19 cellular contexts compared by ENCODE assay signal in genomic region chr1:145778146-145778540, GRCh38. TPM values are rescaled to one million over a fixed set of nuclear protein-coding genes. Genes with fewer than 3 reads are reported as not detected.
"Had no signal": no experiment of that assay in that cellular context is flagged by ENCODE, and none has a peak within 500 bp of the region (broad histone marks: within the 10 kb centered on the region; RNA-seq: fewer than 3 reads in every experiment).

No MANE protein-coding gene starts in this region.

- H3K27ac ChIP-seq: brain microvascular endothelial cell, foreskin keratinocyte had no signal

- H3K36me3 ChIP-seq: brain microvascular endothelial cell, vagina had no signal

- H3K27me3 ChIP-seq: brain microvascular endothelial cell, foreskin keratinocyte, vagina had no signal

- H3K4me3 ChIP-seq: vagina had no signal

- DNase-seq: activated CD4-positive, alpha-beta T cell treated with anti-CD3 and anti-CD28 coated beads, Interleukin-2, amount 50 U/mL, for 48 hours; activated CD4-positive, CD25-positive, alpha-beta regulatory T cell treated with anti-CD3 and anti-CD28 coated beads, Interleukin-2, amount 50 U/mL, for 72 hours; activated naive CD8-positive, alpha-beta T cell treated with anti-CD3 and anti-CD28 coated beads for 36 hours; anterior cingulate cortex; brain microvascular endothelial cell; cerebellar nuclear complex; foreskin keratinocyte; head of caudate nucleus; left colon; SK-N-SH; T-cell; T-helper 9 cell had no signal

- H3K9me3 ChIP-seq: SK-N-SH, vagina had no signal

- ATAC-seq: foreskin keratinocyte; left colon; stimulated activated effector memory CD8-positive, alpha-beta T cell treated with anti-CD3 and anti-CD28 coated beads, Interleukin-12 subunit alpha, Interleukin-12 subunit beta, amount 100 ng/mL, for 72 hours; T-cell had no signal

- H3K9ac ChIP-seq: SK-N-SH had no signal

RNA-seq across cellular contexts. Expression of gene CD160, which starts 58.8 kb away (rescaled TPM):
- total RNA-seq: dermis microvascular lymphatic vessel endothelial cell, foreskin keratinocyte, lung microvascular endothelial cell, neural crest cell, osteoblast, pulmonary artery endothelial cell had no signal
- polyA plus RNA-seq: foreskin keratinocyte, SK-N-SH had no signal
